Comparison of ENCODE assay signal across 8 cellular contexts in the genomic region with DNA sequence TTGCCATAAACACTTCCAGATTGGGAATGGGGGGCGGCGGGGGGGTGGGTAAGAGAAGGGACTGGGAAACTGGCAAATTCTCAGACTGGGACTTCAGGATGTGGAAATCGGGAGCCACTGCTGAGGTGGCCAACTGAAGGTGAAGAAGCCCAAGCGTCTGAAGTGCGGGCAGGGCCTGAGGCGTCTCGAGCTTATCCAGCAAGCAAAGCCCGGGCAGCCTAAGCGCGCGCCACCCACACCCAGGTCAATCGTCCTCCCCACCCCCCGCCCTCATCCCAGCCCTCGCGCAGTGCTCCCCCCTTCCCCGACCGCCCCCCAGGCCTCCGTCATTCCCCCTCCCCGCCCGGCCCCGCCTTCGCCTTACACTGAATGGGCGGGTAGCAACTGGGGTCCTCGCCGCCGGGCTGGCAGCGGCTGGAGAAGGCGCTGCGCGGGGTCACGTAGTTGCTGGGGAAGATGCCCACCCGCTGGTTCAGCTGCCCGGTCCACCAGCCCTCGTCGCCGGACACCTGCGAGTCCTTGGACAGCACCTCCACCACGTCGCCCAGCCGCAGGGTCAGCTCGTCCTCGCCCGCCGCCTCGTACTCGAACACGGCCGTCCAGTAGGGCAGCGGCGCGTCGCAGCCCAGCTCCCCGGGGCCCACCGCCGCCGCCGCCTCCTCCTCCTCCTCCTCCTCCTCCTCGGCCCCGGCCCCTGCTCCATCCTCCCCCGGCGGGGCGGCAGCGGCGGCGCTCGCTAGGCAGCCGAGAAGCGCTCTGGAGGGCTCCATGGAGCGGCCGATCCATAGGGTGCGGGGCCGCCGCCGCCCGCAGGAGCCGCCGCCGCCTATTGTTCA. TPM values are rescaled to one million over a fixed set of nuclear protein-coding genes. Genes with fewer than 3 reads are reported as not detected.
DNase-seq lines count a peak whose midpoint lies in the region; ATAC-seq, FAIRE-seq and TF ChIP-seq lines count a peak whose summit lies in the region.

No MANE protein-coding gene starts in this region.

- TF ChIP-seq CTCF in A549 (IDR thresholded peaks at IDR 0.05): no peak
- no peak for TF ChIP-seq CTCF in SU-DHL-6 (IDR thresholded peaks at IDR 0.05; ENCODE audit: insufficient read depth, low read length, poor library complexity, severe bottlenecking)
- TF ChIP-seq CTCF in astrocyte of the cerebellum (IDR thresholded peaks at IDR 0.05; ENCODE audit: low read depth, low read length, missing control alignments): no peak
- TF ChIP-seq CTCF in keratinocyte (optimal IDR thresholded peaks at IDR 0.05 in 1 of 3, IDR thresholded peaks at IDR 0.05 in 1 of 3, conservative IDR thresholded peaks at IDR 0.05 in 1 of 3; ENCODE audit: extremely low read depth in 1 of 3, insufficient read depth in 2 of 3, low read length in 3 of 3): no peak

- H4K20me1 ChIP-seq in SU-DHL-6 (ENCODE audit: low read depth, low read length): no peaks in the 10 kb centered on the region
- peaks cover 14% of the 10 kb centered on the region for H4K20me1 ChIP-seq in keratinocyte (ENCODE audit: control insufficient read depth, extremely low read depth, insufficient read depth, low read length)

- CTCF ChIA-PET in A549 (lab: Yijun Ruan, JAX): interaction anchor here (0.9 to 4.2 kb wide), 9 partner anchors 9 to 208 kb away, joined by 3 to 20 read pairs (median 5); a partner anchor contains a TSS

- TF ChIP-seq POLR2A in A549 (IDR thresholded peaks at IDR 0.05; ENCODE audit: low read length): peak; percentile 42

- no peaks in the 10 kb centered on the region for H3K9me2 ChIP-seq in SU-DHL-6 (replicated peaks; ENCODE audit: insufficient read depth, low read length)

- H3K4me2 ChIP-seq in A549 (peak overlapping the region; percentile 70), SU-DHL-6 (ENCODE audit: low read depth, low read length, poor library complexity, severe bottlenecking) (peak overlapping the region; percentile 73), keratinocyte (ENCODE audit: control insufficient read depth, extremely low read depth, insufficient read depth, low read depth, low read length) (peak overlapping the region; percentile 68)

- POLR2A ChIA-PET in A549 (lab: Yijun Ruan, JAX): interaction anchor here (0.6 to 2.5 kb wide), 9 partner anchors 9 to 1042 kb away, joined by 3 to 18 read pairs (median 4); a partner anchor contains a TSS

- DNase-seq in A549 (ENCODE audit: low read depth in 1 of 2, low spot score in 1 of 2) (peak; percentile 44 to 59), astrocyte of the cerebellum (ENCODE audit: low read depth) (no peak), keratinocyte (ENCODE audit: low read depth, low spot score) (no peak), NCI-H2029 treated with DMSO at 0.1 percent for 48 hours (lab: John Stamatoyannopoulos, UW) (no peak)
- peak; percentile 23 to 53 for DNase-seq in stimulated activated CD4-positive, alpha-beta T cell treated with anti-CD3 and anti-CD28 coated beads, Interleukin-4, amount 100 ng/mL, for 4 hours

- ATAC-seq in A549 (peak; percentile 45 to 47), GM19043 (IDR thresholded peaks at IDR 0.05; ENCODE audit: low read depth, unreplicated experiment) (peak; percentile 3), HG03196 (IDR thresholded peaks at IDR 0.05; ENCODE audit: unreplicated experiment) (peak; percentile 17)

- dilution Hi-C loops in keratinocyte (cut with MboI; ENCODE audit: extremely low pct_ligation_motif_present, low sequenced_read_pairs): no loop called here

- H3K36me3 ChIP-seq in SU-DHL-6 (ENCODE audit: low read length) (0 out of 2 replicates have a peak, but pooled peaks cover 5% of the 10 kb centered on the region), keratinocyte (ENCODE audit: control insufficient read depth in 2 of 2, extremely low read depth in 1 of 2, insufficient read depth in 2 of 2, low read length in 2 of 2) (peaks cover 0 to 5% of the 10 kb centered on the region in 2 experiments)

- in situ Hi-C loops in astrocyte of the cerebellum (cut with HindIII; ENCODE audit: low sequenced_read_pairs): no loop called here

- H3K9me3 ChIP-seq in A549: no peaks in the 10 kb centered on the region
- H3K9me3 ChIP-seq in SU-DHL-6 (ENCODE audit: insufficient read depth, low read length): no peaks in the 10 kb centered on the region
- no peaks in the 10 kb centered on the region for H3K9me3 ChIP-seq in keratinocyte (ENCODE audit: control insufficient read depth, low read depth, low read length)

- H3K9ac ChIP-seq in SU-DHL-6 (ENCODE audit: low read length) (peak overlapping the region; percentile 84), keratinocyte (ENCODE audit: control insufficient read depth, extremely low read depth, insufficient read depth, low read length) (peak overlapping the region; percentile 75)

- FAIRE-seq in A549 (lab: Jason Lieb, UNC): no peak
- FAIRE-seq in keratinocyte (lab: Jason Lieb, UNC): no peak

- 0% methylated on average over 6 of the region's 78 CpGs for WGBS in A549 (ENCODE audit: missing lambda C conversion rate)

- H3K4me1 ChIP-seq in A549 (peaks cover 28% of the 10 kb centered on the region), keratinocyte (ENCODE audit: control insufficient read depth, extremely low read depth, insufficient read depth, low read length) (peaks cover 29% of the 10 kb centered on the region)

- H3F3A ChIP-seq in SU-DHL-6 (ENCODE audit: insufficient read depth): peaks cover 13% of the 10 kb centered on the region; the same call in 1 of the 2 replicates

- H2AFZ ChIP-seq in SU-DHL-6 (ENCODE audit: low read depth, low read length, severe bottlenecking) (peak overlapping the region; percentile 72), keratinocyte (ENCODE audit: control insufficient read depth, low read length) (peak overlapping the region; percentile 59)

- peaks cover 5% of the 10 kb centered on the region for H3K9me1 ChIP-seq in keratinocyte (ENCODE audit: control insufficient read depth, extremely low read depth, insufficient read depth, low read length)

- H3K79me2 ChIP-seq in SU-DHL-6 (ENCODE audit: insufficient read depth, low read length) (peaks cover 46% of the 10 kb centered on the region), keratinocyte (ENCODE audit: control insufficient read depth, insufficient read depth, low read length) (peaks cover 71% of the 10 kb centered on the region)

- TF ChIP-seq EP300 in A549 (IDR thresholded peaks at IDR 0.05): no peak

- no peak for TF ChIP-seq RAD21 in A549 (conservative IDR thresholded peaks at IDR 0.05 in 1 of 2, IDR thresholded peaks at IDR 0.05 in 1 of 2)

- H3K27ac ChIP-seq in A549 (peak overlapping the region; percentile 81 to 91), SU-DHL-6 (ENCODE audit: low read depth, low read length) (peak overlapping the region; percentile 53), keratinocyte (ENCODE audit: control insufficient read depth, insufficient read depth, low read length) (peak overlapping the region; percentile 30)

- H3K4me3 ChIP-seq in A549 (peak overlapping the region; percentile 72), SU-DHL-6 (ENCODE audit: insufficient read depth, low read length, poor library complexity, severe bottlenecking) (peak overlapping the region; percentile 83), astrocyte of the cerebellum (ENCODE audit: low read depth, low read length) (peak overlapping the region; percentile 62), keratinocyte (ENCODE audit: control insufficient read depth in 2 of 3, extremely low read depth in 1 of 3, insufficient read depth in 2 of 3, low read depth in 1 of 3, low read length in 3 of 3) (peak overlapping the region; percentile 52 to 84 (median 71))

- H3K27me3 ChIP-seq in SU-DHL-6 (ENCODE audit: low read length) (no peaks in the 10 kb centered on the region), keratinocyte (ENCODE audit: control insufficient read depth, extremely low read depth, insufficient read depth, low read length) (no peaks in the 10 kb centered on the region)

TF ChIP-seq in A549, 52 proteins besides CTCF, POLR2A, EP300 and RAD21 (continues in another document):
- TF ChIP-seq EHF (CRISPR knock-in tag; IDR thresholded peaks at IDR 0.05) (no peak), PHF8 (IDR thresholded peaks at IDR 0.05; ENCODE audit: borderline replicate concordance, low read depth) (peak; percentile 53; the same call in 1 of the 2 replicates), HEYL (CRISPR knock-in tag; IDR thresholded peaks at IDR 0.05) (no peak), CHD4 (IDR thresholded peaks at IDR 0.05; ENCODE audit: borderline replicate concordance) (no peak), TP53 (CRISPR knock-in tag; IDR thresholded peaks at IDR 0.05) (no peak), HDAC2 (IDR thresholded peaks at IDR 0.05) (no peak)
- TF ChIP-seq, protein P1, sequence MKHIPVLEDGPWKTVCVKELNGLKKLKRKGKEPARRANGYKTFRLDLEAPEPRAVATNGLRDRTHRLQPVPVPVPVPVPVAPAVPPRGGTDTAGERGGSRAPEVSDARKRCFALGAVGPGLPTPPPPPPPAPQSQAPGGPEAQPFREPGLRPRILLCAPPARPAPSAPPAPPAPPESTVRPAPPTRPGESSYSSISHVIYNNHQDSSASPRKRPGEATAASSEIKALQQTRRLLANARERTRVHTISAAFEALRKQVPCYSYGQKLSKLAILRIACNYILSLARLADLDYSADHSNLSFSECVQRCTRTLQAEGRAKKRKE (CRISPR knock-in tag; IDR thresholded peaks at IDR 0.05; ENCODE audit: low read depth): no peak
- TF ChIP-seq, protein P2, sequence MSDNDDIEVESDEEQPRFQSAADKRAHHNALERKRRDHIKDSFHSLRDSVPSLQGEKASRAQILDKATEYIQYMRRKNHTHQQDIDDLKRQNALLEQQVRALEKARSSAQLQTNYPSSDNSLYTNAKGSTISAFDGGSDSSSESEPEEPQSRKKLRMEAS (IDR thresholded peaks at IDR 0.05): peak; percentile 26; the same call in 1 of the 2 replicates

RNA-seq across cellular contexts. Expression of a gene that starts 0.7 kb away (rescaled TPM):
- polyA plus RNA-seq in A549 (2011; rRNA removed) (8.5 and 10.2 TPM in 2 replicates), A549 (2017; fragmentation: RNase III; extraction: RNeasy Plus Mini Kit Qiagen cat#74134 plus additional on column Dnase treatment) (5.3 to 6.1 TPM (median 5.4 TPM) in 3 replicates), keratinocyte (6.5 to 9.4 TPM (median 7.2 TPM) in 3 replicates)
- polyA plus RNA-seq in A549 (2012; cell fraction: cytosol; rRNA removed): 3.0 and 3.8 TPM in 2 replicates
- polyA plus RNA-seq in A549 (2012; cell fraction: nucleus; rRNA removed): 6.1 and 7.3 TPM in 2 replicates
- 11.2 and 12.0 TPM in 2 replicates for polyA minus RNA-seq in A549 (2011; rRNA and poly(A)+ RNA removed)
- polyA plus RNA-seq in keratinocyte (2011; ENCODE audit: low read depth): 6.9 TPM
- 5.5 and 7.8 TPM in 2 replicates for polyA plus RNA-seq in keratinocyte (2011; cell fraction: cytosol; rRNA removed)
- polyA plus RNA-seq in keratinocyte (2011; cell fraction: nucleus; rRNA removed): 23.7 and 27.0 TPM in 2 replicates
- 7.3 and 9.4 TPM in 2 replicates for polyA plus RNA-seq in keratinocyte (2012; ENCODE audit: low replicate concordance)
- polyA minus RNA-seq in keratinocyte: 15.0 to 21.5 TPM (median 21.2 TPM) in 3 replicates
- polyA minus RNA-seq in keratinocyte (2011; cell fraction: cytosol; rRNA and poly(A)+ RNA removed): 7.9 TPM
- 22.4 and 35.8 TPM in 2 replicates for polyA minus RNA-seq in keratinocyte (2011; cell fraction: nucleus; rRNA and poly(A)+ RNA removed)

Comparison
In these comparisons a context has a peak if more than half of its experiments do, and no peak if none do; other contexts are left out.
1. DNase-seq: peak in A549 (2 of 2) and stimulated activated CD4-positive, alpha-beta T cell treated with anti-CD3 and anti-CD28 coated beads, Interleukin-4, amount 100 ng/mL, for 4 hours (2 of 2); none in astrocyte of the cerebellum (single experiment), keratinocyte (single experiment) and NCI-H2029 treated with DMSO at 0.1 percent for 48 hours (single experiment).
2. H3K27ac ChIP-seq: peak in every context shown above with its lines; median percentile 86 in A549; 53 in SU-DHL-6; 30 in keratinocyte.
3. Peak in every context shown above with its lines, with median percentiles within 50 percentile points of each other: ATAC-seq, H3K4me2 ChIP-seq and H3K4me3 ChIP-seq.